Comparison of ENCODE assay signal across 1 cellular context in the genomic region with DNA sequence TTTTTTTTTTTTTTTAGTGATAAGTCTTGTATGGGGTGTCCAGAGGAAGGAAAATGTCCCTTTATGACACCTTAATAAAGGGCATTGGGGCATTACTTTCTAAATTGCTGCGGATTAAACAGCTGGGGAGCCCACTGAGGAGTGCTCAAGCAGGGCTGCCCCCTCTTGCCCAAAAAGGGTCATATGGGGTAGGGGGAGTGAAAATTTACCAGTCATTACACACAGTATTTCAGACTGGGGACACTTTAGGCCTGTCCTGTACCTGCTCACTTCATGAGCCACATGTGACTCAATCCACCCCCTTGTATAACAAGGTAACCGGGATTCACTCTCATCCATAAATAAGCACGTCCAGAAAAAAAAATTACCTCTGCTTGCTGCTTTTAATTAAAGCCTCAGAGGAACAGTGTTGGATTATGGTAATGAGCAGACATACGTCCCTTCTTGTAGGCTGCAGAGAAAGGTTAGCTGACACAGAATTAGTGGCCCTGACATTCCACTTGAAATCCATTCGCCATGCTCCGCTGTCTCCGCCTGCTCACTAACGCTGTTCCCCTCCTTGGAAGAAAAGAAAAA.
TF ChIP-seq lines count a peak whose summit lies in the region.

No MANE protein-coding gene starts in this region.

TF ChIP-seq in IMR-90, 13 proteins besides CTCF, POLR2A, EP300 and RAD21:
- TF ChIP-seq NFE2L2 (IDR thresholded peaks at IDR 0.05; ENCODE audit: low read depth, low read length) (no peak), RFX5 (IDR thresholded peaks at IDR 0.05; ENCODE audit: low read depth, low read length) (no peak), CHD1 (IDR thresholded peaks at IDR 0.05; ENCODE audit: low read depth, low read length) (no peak), MXI1 (IDR thresholded peaks at IDR 0.05; ENCODE audit: borderline replicate concordance, low read depth, low read length) (no peak), RCOR1 (IDR thresholded peaks at IDR 0.05; ENCODE audit: insufficient replicate concordance, low read length) (no peak), SMC3 (IDR thresholded peaks at IDR 0.05; ENCODE audit: low read depth, low read length) (no peak), CEBPB (IDR thresholded peaks at IDR 0.05; ENCODE audit: low read depth, low read length) (no peak), MAZ (IDR thresholded peaks at IDR 0.05; ENCODE audit: borderline replicate concordance, low read depth, low read length) (no peak), USF2 (IDR thresholded peaks at IDR 0.05; ENCODE audit: low read depth, low read length) (no peak), FOS (IDR thresholded peaks at IDR 0.05; ENCODE audit: low read depth, low read length) (no peak), MAFK (IDR thresholded peaks at IDR 0.05; ENCODE audit: low read depth, low read length) (no peak)
- TF ChIP-seq, protein P1, sequence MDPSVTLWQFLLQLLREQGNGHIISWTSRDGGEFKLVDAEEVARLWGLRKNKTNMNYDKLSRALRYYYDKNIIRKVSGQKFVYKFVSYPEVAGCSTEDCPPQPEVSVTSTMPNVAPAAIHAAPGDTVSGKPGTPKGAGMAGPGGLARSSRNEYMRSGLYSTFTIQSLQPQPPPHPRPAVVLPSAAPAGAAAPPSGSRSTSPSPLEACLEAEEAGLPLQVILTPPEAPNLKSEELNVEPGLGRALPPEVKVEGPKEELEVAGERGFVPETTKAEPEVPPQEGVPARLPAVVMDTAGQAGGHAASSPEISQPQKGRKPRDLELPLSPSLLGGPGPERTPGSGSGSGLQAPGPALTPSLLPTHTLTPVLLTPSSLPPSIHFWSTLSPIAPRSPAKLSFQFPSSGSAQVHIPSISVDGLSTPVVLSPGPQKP (IDR thresholded peaks at IDR 0.05; ENCODE audit: borderline replicate concordance, low read depth, low read length) = no peak
